ENCODE assay signal across 10 cellular contexts in genomic region chr3:138493804-138494606, GRCh38. TPM values are rescaled to one million over a fixed set of nuclear protein-coding genes. Genes with fewer than 3 reads are reported as not detected.
DNase-seq lines count a peak whose midpoint lies in the region; ATAC-seq and TF ChIP-seq lines count a peak whose summit lies in the region.
"Had no signal": no experiment of that assay in that cellular context is flagged by ENCODE, and none has a peak within 500 bp of the region (broad histone marks: within the 10 kb centered on the region; RNA-seq: fewer than 3 reads in every experiment).

No MANE protein-coding gene starts in this region.

- H3K27ac ChIP-seq in RWPE2 (ENCODE audit: poor library complexity, severe bottlenecking), result peak overlapping the region; percentile 74
- H3K27ac ChIP-seq in vagina, result no peak overlapping the region

- ATAC-seq in activated T-cell treated with anti-CD3 and anti-CD28 coated beads, Interleukin-2, amount 50 U/mL, for 72 hours (replicated peaks in 1 of 2), result peak; percentile 51 to 73
- ATAC-seq in RWPE2 (ENCODE audit: low read depth), result peak; percentile 92

- H3K36me3 ChIP-seq in RWPE2 (ENCODE audit: low read depth) (no peaks in the 10 kb centered on the region), vagina (no peaks in the 10 kb centered on the region)

- peaks cover 6 to 10% of the 10 kb centered on the region in 2 donors for H3K9me3 Mint-ChIP-seq in activated T-cell treated with anti-CD3 and anti-CD28 coated beads, Interleukin-2, amount 50 U/mL, for 72 hours

- H3K4me3 ChIP-seq in RWPE2 (ENCODE audit: severe bottlenecking) (no peak overlapping the region), vagina (no peak overlapping the region)

- no peaks in the 10 kb centered on the region for H3K27me3 ChIP-seq in RWPE2 (ENCODE audit: insufficient read depth, poor library complexity, severe bottlenecking)
- no peaks in the 10 kb centered on the region for H3K27me3 ChIP-seq in vagina

- peaks cover 14% of the 10 kb centered on the region for H3K4me1 ChIP-seq in RWPE2 (ENCODE audit: insufficient read depth, poor library complexity, severe bottlenecking)
- H3K4me1 ChIP-seq in vagina, result no peaks in the 10 kb centered on the region

- TF ChIP-seq CTCF in RWPE2 (IDR thresholded peaks at IDR 0.05; ENCODE audit: poor library complexity, severe bottlenecking) (no peak), vagina (IDR thresholded peaks at IDR 0.05) (no peak)

- H3K36me3 Mint-ChIP-seq in activated T-cell treated with anti-CD3 and anti-CD28 coated beads, Interleukin-2, amount 50 U/mL, for 72 hours (ENCODE audit: insufficient read depth in 2 of 2), result peaks cover 8 to 15% of the 10 kb centered on the region in 2 donors

- H3K27ac Mint-ChIP-seq in activated T-cell treated with anti-CD3 and anti-CD28 coated beads, Interleukin-2, amount 50 U/mL, for 72 hours, result peak overlapping the region; percentile 88

- H3K4me3 Mint-ChIP-seq in activated T-cell treated with anti-CD3 and anti-CD28 coated beads, Interleukin-2, amount 50 U/mL, for 72 hours, result peak overlapping the region in 1 of 2 donors; percentile 62

- no peak for DNase-seq in activated T-cell treated with anti-CD3 and anti-CD28 coated beads, Interleukin-2, amount 50 U/mL, for 72 hours
- DNase-seq in activated T-cell treated with anti-CD3 and anti-CD28 coated beads for 4 hours (no peak), RWPE2 (ENCODE audit: low spot score) (no peak), fibroblast of the conjunctiva (ENCODE audit: low read depth) (peak; percentile 79), superior temporal gyrus (ENCODE audit: extremely low spot score) (peak; percentile 40), vagina (ENCODE audit: extremely low spot score in 2 of 2) (no peak), ureter (ENCODE audit: low spot score) (no peak), glomerular visceral epithelial cell (ENCODE audit: extremely low spot score) (no peak)
- DNase-seq: caudate nucleus, NCI-H187 had no signal

- TF ChIP-seq POLR2A in vagina (IDR thresholded peaks at IDR 0.05), result no peak

- intact Hi-C loops in vagina (cut with DNase I), result no loop called here

- H3K4me1 Mint-ChIP-seq in activated T-cell treated with anti-CD3 and anti-CD28 coated beads, Interleukin-2, amount 50 U/mL, for 72 hours (ENCODE audit: low read depth), result peaks cover 13% of the 10 kb centered on the region

- H3K9me3 ChIP-seq in RWPE2 (ENCODE audit: severe bottlenecking), result no peaks in the 10 kb centered on the region
- H3K9me3 ChIP-seq in vagina, result no peaks in the 10 kb centered on the region

- H3K27me3 Mint-ChIP-seq in activated T-cell treated with anti-CD3 and anti-CD28 coated beads, Interleukin-2, amount 50 U/mL, for 72 hours (ENCODE audit: low read depth), result no peaks in the 10 kb centered on the region

RNA-seq across cellular contexts. Expression of gene ESYT3, which starts 59.6 kb away (rescaled TPM):
- 1 to 10 TPM in 1 of 2 donors, under 1 TPM in 1; 0.22 to 1.1 TPM for total RNA-seq in activated T-cell treated with anti-CD3 and anti-CD28 coated beads, Interleukin-2, amount 50 U/mL, for 72 hours
- total RNA-seq in vagina, result 2.0 TPM
- total RNA-seq in ureter, result 0.94 TPM

Comparison
In these comparisons a context has a peak if more than half of its experiments do, and no peak if none do; other contexts are left out.
1. DNase-seq: peak in fibroblast of the conjunctiva (single experiment) and superior temporal gyrus (single experiment); none in activated T-cell treated with anti-CD3 and anti-CD28 coated beads, Interleukin-2, amount 50 U/mL, for 72 hours (0 of 2), activated T-cell treated with anti-CD3 and anti-CD28 coated beads for 4 hours (single experiment), RWPE2 (single experiment), vagina (0 of 2), ureter (single experiment) and glomerular visceral epithelial cell (single experiment).